In genomic region chr1:212724679-212725078, GRCh38 we compare ENCODE assay signal across 1 cellular context. TPM values are rescaled to one million over a fixed set of nuclear protein-coding genes. Genes with fewer than 3 reads are reported as not detected.
"Had no signal": no experiment of that assay in that cellular context is flagged by ENCODE, and none has a peak within 500 bp of the region (broad histone marks: within the 10 kb centered on the region; RNA-seq: fewer than 3 reads in every experiment).

No MANE protein-coding gene starts in this region.

RNA-seq across cellular contexts. Expression of gene BATF3, which starts 25.0 kb away (rescaled TPM):
- total RNA-seq: HepG2 had no signal
